ENCODE assay signal across 26 cellular contexts in the genomic region with DNA sequence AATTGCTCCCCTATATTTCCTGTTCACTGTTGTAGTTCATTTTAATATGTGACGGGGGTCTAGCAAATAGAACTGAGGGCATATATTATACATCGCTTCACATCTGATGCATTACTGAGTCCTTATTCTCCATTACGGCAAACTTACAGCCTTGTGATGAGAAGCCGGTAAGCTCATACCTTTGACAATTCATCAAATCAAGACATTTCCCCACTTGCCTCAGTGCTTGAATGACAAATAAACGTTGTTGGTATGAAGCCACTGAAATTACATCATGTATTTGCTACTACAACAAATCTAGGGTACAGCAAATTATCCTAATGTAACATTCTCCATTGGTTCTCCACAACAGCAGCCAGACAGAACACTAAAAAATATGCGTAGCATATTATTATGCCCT.
"Had no signal": no experiment of that assay in that cellular context is flagged by ENCODE, and none has a peak within 500 bp of the region (broad histone marks: within the 10 kb centered on the region; RNA-seq: fewer than 3 reads in every experiment).

No MANE protein-coding gene starts in this region.

- DNase-seq: stimulated activated CD4-positive, alpha-beta T cell treated with anti-CD3 and anti-CD28 coated beads, Interleukin-2, amount 100 ng/mL, for 48 hours; stimulated activated CD4-positive, alpha-beta T cell treated with anti-CD3 and anti-CD28 coated beads, Interleukin-4, amount 100 ng/mL, for 1 hour; stimulated activated CD4-positive, alpha-beta T cell treated with anti-CD3 and anti-CD28 coated beads, Interleukin-4, amount 100 ng/mL, for 24 hours; stimulated activated CD4-positive, alpha-beta T cell treated with anti-CD3 and anti-CD28 coated beads, Interleukin-4, amount 100 ng/mL, for 4 hours; stimulated activated CD8-positive, alpha-beta memory T cell treated with anti-CD3 and anti-CD28 coated beads, Interleukin-4, amount 100 ng/mL, for 48 hours; stimulated activated naive B cell treated with anti-CD40 and anti-IgM and Interleukin-4, amounts not matched to agents 10 μg/mL and 1 μg/mL and 100 μg/mL, for 72 hours; stimulated activated naive CD4-positive, alpha-beta T cell; stimulated activated naive CD4-positive, alpha-beta T cell treated with Interleukin-2 at 50 U/mL for 16 hours; stimulated activated naive CD8-positive, alpha-beta T cell treated with anti-CD3 and anti-CD28 coated beads, Interleukin-15, amount 100 ng/mL, for 72 hours; stimulated activated naive CD8-positive, alpha-beta T cell treated with anti-CD3 and anti-CD28 coated beads, Interleukin-15, Interleukin-2, amounts not matched to agents 100 U/mL and 50 U/mL, for 24 hours; stomach; substantia nigra; testis; thyroid gland; tibial artery; transverse colon; trophoblast cell; upper lobe of left lung; upper lobe of right lung; uterus had no signal

- H3K9me3 ChIP-seq: stomach, suprapubic skin, testis, thoracic aorta, thyroid gland, tibial artery, tibial nerve, transverse colon, upper lobe of left lung, upper lobe of right lung, uterus, vagina had no signal

- H3K4me1 ChIP-seq: stomach, suprapubic skin, testis, thyroid gland, tibial artery, tibial nerve, transverse colon, upper lobe of left lung, upper lobe of right lung, uterus, vagina had no signal

- H3K27me3 ChIP-seq: stomach, suprapubic skin, testis, thyroid gland, tibial artery, tibial nerve, transverse colon, upper lobe of left lung, upper lobe of right lung, uterus, vagina had no signal

- H3K36me3 ChIP-seq: stomach, suprapubic skin, thoracic aorta, thyroid gland, tibial artery, tibial nerve, transverse colon, upper lobe of left lung, upper lobe of right lung, uterus, vagina had no signal

- H3K27ac ChIP-seq: stomach, suprapubic skin, testis, thoracic aorta, thyroid gland, tibial artery, tibial nerve, transverse colon, upper lobe of left lung, upper lobe of right lung, uterus, vagina had no signal

- H3K4me3 ChIP-seq: stomach, suprapubic skin, testis, thoracic aorta, thyroid gland, tibial artery, tibial nerve, transverse colon, upper lobe of left lung, upper lobe of right lung, uterus, vagina had no signal

- ATAC-seq: stimulated activated effector memory CD8-positive, alpha-beta T cell treated with anti-CD3 and anti-CD28 coated beads, Interleukin-12 subunit alpha, Interleukin-12 subunit beta, amount 100 ng/mL, for 72 hours; stimulated activated memory B cell treated with anti-CD40 and anti-IgM and Interleukin-4, amounts not matched to agents 10 μg/mL and 1 μg/mL and 100 μg/mL, for 72 hours; stimulated activated naive B cell treated with anti-CD40 and anti-IgM and Interleukin-4, amounts not matched to agents 10 μg/mL and 1 μg/mL and 100 μg/mL, for 72 hours; stimulated activated naive CD8-positive, alpha-beta T cell treated with anti-CD3 and anti-CD28 coated beads, Interleukin-15, amount 100 ng/mL, for 72 hours; stimulated activated naive CD8-positive, alpha-beta T cell treated with anti-CD3 and anti-CD28 coated beads, Interleukin-15, Interleukin-2, amounts not matched to agents 100 U/mL and 50 U/mL, for 24 hours; upper lobe of right lung had no signal
